15 cellular contexts compared by ENCODE assay signal in genomic region chr9:93456022-93456421, GRCh38. TPM values are rescaled to one million over a fixed set of nuclear protein-coding genes. Genes with fewer than 3 reads are reported as not detected.
DNase-seq lines count a peak whose midpoint lies in the region; ATAC-seq and TF ChIP-seq lines count a peak whose summit lies in the region.
"Had no signal": no experiment of that assay in that cellular context is flagged by ENCODE, and none has a peak within 500 bp of the region (broad histone marks: within the 10 kb centered on the region; RNA-seq: fewer than 3 reads in every experiment).

No MANE protein-coding gene starts in this region.

- H3K4me3 Mint-ChIP-seq in CD14-positive monocyte: no peak overlapping the region
- H3K4me3 Mint-ChIP-seq in activated CD8-positive, alpha-beta T cell treated with anti-CD3 and anti-CD28 coated beads, Interleukin-2, amount 10 ng/mL, durations not matched to agents 7 days and 5 days: no peak overlapping the region
- peak overlapping the region in 8 of 10 donors; percentile 5 to 73 (median 48) for H3K4me3 Mint-ChIP-seq in naive thymus-derived CD4-positive, alpha-beta T cell
- H3K4me3 Mint-ChIP-seq: nephron had no signal

- H3K27ac ChIP-seq in DND-41 (ENCODE audit: low read length): no peak overlapping the region
- H3K27ac ChIP-seq in naive thymus-derived CD4-positive, alpha-beta T cell (ENCODE audit: low read depth, low read length): no peak overlapping the region
- H3K27ac ChIP-seq: HL-60, SK-N-MC had no signal

- peak overlapping the region; percentile 50 to 90 (median 86) for H3K27ac Mint-ChIP-seq in CD14-positive monocyte
- peak overlapping the region; percentile 59 for H3K27ac Mint-ChIP-seq in activated CD8-positive, alpha-beta T cell treated with anti-CD3 and anti-CD28 coated beads, Interleukin-2, amount 10 ng/mL, durations not matched to agents 7 days and 5 days
- H3K27ac Mint-ChIP-seq in naive thymus-derived CD4-positive, alpha-beta T cell: peak overlapping the region in 6 of 9 donors; percentile 17 to 81 (median 36)

- H3K9me3 Mint-ChIP-seq in CD14-positive monocyte: peaks cover 0 to 2% (median 0%) of the 10 kb centered on the region in 7 donors
- H3K9me3 Mint-ChIP-seq in activated CD8-positive, alpha-beta T cell treated with anti-CD3 and anti-CD28 coated beads, Interleukin-2, amount 10 ng/mL, durations not matched to agents 7 days and 5 days (ENCODE audit: insufficient read depth): no peaks in the 10 kb centered on the region
- no peaks in the 10 kb centered on the region for H3K9me3 Mint-ChIP-seq in naive thymus-derived CD4-positive, alpha-beta T cell
- H3K9me3 Mint-ChIP-seq: nephron had no signal

- peaks cover 68% of the 10 kb centered on the region for H3K4me1 Mint-ChIP-seq in CD14-positive monocyte
- peaks cover 62% of the 10 kb centered on the region for H3K4me1 Mint-ChIP-seq in activated CD8-positive, alpha-beta T cell treated with anti-CD3 and anti-CD28 coated beads, Interleukin-2, amount 10 ng/mL, durations not matched to agents 7 days and 5 days (ENCODE audit: low read depth)
- peaks cover 52 to 76% (median 70%) of the 10 kb centered on the region in 7 donors for H3K4me1 Mint-ChIP-seq in naive thymus-derived CD4-positive, alpha-beta T cell

- H3K4me1 ChIP-seq in DND-41 (ENCODE audit: insufficient read depth, low read length) (peaks cover 72% of the 10 kb centered on the region), mucosa of descending colon (ENCODE audit: low read depth) (peaks cover 58% of the 10 kb centered on the region)
- H3K4me1 ChIP-seq in naive thymus-derived CD4-positive, alpha-beta T cell (ENCODE audit: control insufficient read depth in 2 of 2, insufficient read depth in 2 of 2, low read length in 2 of 2): peaks cover 23 to 40% of the 10 kb centered on the region in 2 donors

- peak overlapping the region; percentile 35 for H3K4me2 ChIP-seq in DND-41 (ENCODE audit: insufficient read depth, low read length)

- H3K79me2 ChIP-seq in DND-41 (ENCODE audit: insufficient read depth, low read length): peaks cover 97% of the 10 kb centered on the region

- no peak overlapping the region for H3K4me3 ChIP-seq in DND-41 (ENCODE audit: low read depth in 1 of 2, low read length in 2 of 2)
- no peak overlapping the region for H3K4me3 ChIP-seq in naive thymus-derived CD4-positive, alpha-beta T cell (ENCODE audit: low read length)
- no peak overlapping the region for H3K4me3 ChIP-seq in mucosa of descending colon
- H3K4me3 ChIP-seq: SK-N-MC had no signal

- H3K9ac ChIP-seq in DND-41 (ENCODE audit: low read depth, low read length): no peak overlapping the region

- peaks cover 43% of the 10 kb centered on the region; the same call in 1 of the 2 replicates for H4K20me1 ChIP-seq in DND-41 (ENCODE audit: insufficient read depth, low read length)

- no peaks in the 10 kb centered on the region for H3K27me3 ChIP-seq in DND-41 (ENCODE audit: insufficient read depth, low read length, poor library complexity)
- no peaks in the 10 kb centered on the region for H3K27me3 ChIP-seq in naive thymus-derived CD4-positive, alpha-beta T cell (ENCODE audit: control insufficient read depth in 2 of 2, insufficient read depth in 2 of 2, low read length in 2 of 2)

- H3K27me3 Mint-ChIP-seq in CD14-positive monocyte (ENCODE audit: low read depth in 3 of 3): no peaks in the 10 kb centered on the region
- no peaks in the 10 kb centered on the region for H3K27me3 Mint-ChIP-seq in activated CD8-positive, alpha-beta T cell treated with anti-CD3 and anti-CD28 coated beads, Interleukin-2, amount 10 ng/mL, durations not matched to agents 7 days and 5 days (ENCODE audit: low read depth)
- no peaks in the 10 kb centered on the region for H3K27me3 Mint-ChIP-seq in naive thymus-derived CD4-positive, alpha-beta T cell

- TF ChIP-seq CTCF in CD14-positive monocyte (IDR thresholded peaks at IDR 0.05): no peak
- TF ChIP-seq CTCF in DND-41 (IDR thresholded peaks at IDR 0.05; ENCODE audit: borderline replicate concordance, extremely low read depth, low read length, poor library complexity, severe bottlenecking): no peak
- TF ChIP-seq CTCF in mucosa of descending colon (IDR thresholded peaks at IDR 0.05): no peak

- POLR2A ChIA-PET in activated CD8-positive, alpha-beta T cell treated with anti-CD3 and anti-CD28 coated beads, Interleukin-2, amount 10 ng/mL, durations not matched to agents 7 days and 5 days (lab: Charles Lee): interaction anchor here (0.8 kb wide), 1 partner anchor 110 kb away, joined by 3 read pairs; no protein-coding TSS in a partner anchor
- POLR2A ChIA-PET in naive thymus-derived CD4-positive, alpha-beta T cell (lab: Charles Lee): interaction anchor here (0.7 kb wide), 1 partner anchor 692 kb away, joined by 3 read pairs; no protein-coding TSS in a partner anchor

- no peaks in the 10 kb centered on the region for H3K9me3 ChIP-seq in DND-41 (ENCODE audit: insufficient read depth, low read length, severe bottlenecking)
- H3K9me3 ChIP-seq in naive thymus-derived CD4-positive, alpha-beta T cell (ENCODE audit: control insufficient read depth in 2 of 3, low read length in 3 of 3): no peaks in the 10 kb centered on the region
- H3K9me3 ChIP-seq in mucosa of descending colon: no peaks in the 10 kb centered on the region

- CTCF ChIA-PET in activated CD8-positive, alpha-beta T cell treated with anti-CD3 and anti-CD28 coated beads, Interleukin-2, amount 10 ng/mL, durations not matched to agents 7 days and 5 days (lab: Charles Lee): interaction anchor here (1.5 to 2.0 kb wide), 2 partner anchors 9 to 110 kb away, joined by 6 to 10 read pairs; no protein-coding TSS in a partner anchor
- CTCF ChIA-PET in naive thymus-derived CD4-positive, alpha-beta T cell (lab: Charles Lee): interaction anchor here (0.5 kb wide), 2 partner anchors 404 to 1326 kb away, joined by 3 to 4 read pairs; no protein-coding TSS in a partner anchor

- peaks cover 43% of the 10 kb centered on the region for H3K36me3 ChIP-seq in DND-41 (ENCODE audit: insufficient read depth, low read length)
- peaks cover 0 to 3% (median 0%) of the 10 kb centered on the region in 3 experiments for H3K36me3 ChIP-seq in naive thymus-derived CD4-positive, alpha-beta T cell (ENCODE audit: control insufficient read depth in 2 of 3, insufficient read depth in 3 of 3, low read length in 3 of 3)
- H3K36me3 ChIP-seq in mucosa of descending colon (ENCODE audit: low read depth): no peaks in the 10 kb centered on the region

- no peak for ATAC-seq in DND-41 (ENCODE audit: insufficient read depth, low read depth)
- ATAC-seq in activated CD8-positive, alpha-beta T cell treated with anti-CD3 and anti-CD28 coated beads, Interleukin-2, amount 10 ng/mL, durations not matched to agents 7 days and 5 days: no peak
- no peak for ATAC-seq in naive thymus-derived CD4-positive, alpha-beta T cell
- ATAC-seq in mucosa of descending colon: no peak
- ATAC-seq in GM18502 (IDR thresholded peaks at IDR 0.05; ENCODE audit: poor library complexity, unreplicated experiment): no peak
- ATAC-seq: sciatic nerve had no signal

- intact Hi-C loops in CD14-positive monocyte (cut with micrococcal nuclease): loop anchor here (10.0 kb wide), 2 partner anchors 361 to 491 kb away; partner anchors contain the start of gene CARD19 (in 2 of the 2)
- intact Hi-C loops in naive thymus-derived CD4-positive, alpha-beta T cell (cut with micrococcal nuclease): loop anchor here in 1 of 2 donors (10.0 kb wide), 1 partner anchor 321 kb away; the partner anchor contains the start of gene NINJ1
- intact Hi-C loops in mucosa of descending colon (cut with DNase I, micrococcal nuclease): no loop called here

- H2AFZ ChIP-seq in DND-41 (ENCODE audit: low read depth, low read length): no peak overlapping the region

- H3K36me3 Mint-ChIP-seq in CD14-positive monocyte: peaks cover 15 to 16% of the 10 kb centered on the region in 2 donors
- H3K36me3 Mint-ChIP-seq in activated CD8-positive, alpha-beta T cell treated with anti-CD3 and anti-CD28 coated beads, Interleukin-2, amount 10 ng/mL, durations not matched to agents 7 days and 5 days (ENCODE audit: low read depth): peaks cover 67% of the 10 kb centered on the region
- peaks cover 0 to 26% (median 13%) of the 10 kb centered on the region in 5 donors for H3K36me3 Mint-ChIP-seq in naive thymus-derived CD4-positive, alpha-beta T cell

- DNase-seq in CD14-positive monocyte (ENCODE audit: low spot score): no peak
- no peak for DNase-seq in DND-41
- DNase-seq in activated CD8-positive, alpha-beta T cell treated with anti-CD3 and anti-CD28 coated beads, Interleukin-2, amount 10 ng/mL, durations not matched to agents 7 days and 5 days: no peak
- DNase-seq in naive thymus-derived CD4-positive, alpha-beta T cell: no peak
- DNase-seq in NCI-H1694 treated with DMSO at 0.1 percent for 48 hours (lab: John Stamatoyannopoulos, UW): no peak
- DNase-seq in mucosa of descending colon: no peak
- DNase-seq: kidney glomerular epithelial cell; NCI-H2107; NCI-H82; stimulated activated naive CD4-positive, alpha-beta T cell treated with Interleukin-2 at 50 U/mL for 16 hours had no signal

RNA-seq across cellular contexts. Expression of gene FAM120AOS, which starts 2.6 kb away (rescaled TPM):
- 10 to 100 TPM; 41.6 to 47.7 TPM for polyA plus RNA-seq in CD14-positive monocyte
- total RNA-seq in activated CD8-positive, alpha-beta T cell treated with anti-CD3 and anti-CD28 coated beads, Interleukin-2, amount 10 ng/mL, durations not matched to agents 7 days and 5 days: 10 to 100 TPM; 35.1 to 36.5 TPM
- total RNA-seq in naive thymus-derived CD4-positive, alpha-beta T cell: 10 to 100 TPM; 36.7 to 49.5 (median 42.3) TPM
- polyA plus RNA-seq in naive thymus-derived CD4-positive, alpha-beta T cell: 10 to 100 TPM; 54.8 to 62.1 TPM
- 10 to 100 TPM; 72.0 to 88.4 (median 73.3) TPM for total RNA-seq in mucosa of descending colon

RNA-seq across cellular contexts. Expression of gene FAM120A, which starts 4.5 kb away (rescaled TPM):
- polyA plus RNA-seq in CD14-positive monocyte: 10 to 100 TPM; 10.4 to 12.7 TPM
- 100 to 1,000 TPM; 139 to 141 TPM for total RNA-seq in activated CD8-positive, alpha-beta T cell treated with anti-CD3 and anti-CD28 coated beads, Interleukin-2, amount 10 ng/mL, durations not matched to agents 7 days and 5 days
- total RNA-seq in naive thymus-derived CD4-positive, alpha-beta T cell: 100 to 1,000 TPM in 1 of 5 experiments, 10 to 100 TPM in 4; 62.8 to 136 (median 81.2) TPM
- polyA plus RNA-seq in naive thymus-derived CD4-positive, alpha-beta T cell: 1 to 10 TPM; 9.0 to 9.5 TPM
- 100 to 1,000 TPM; 168 to 215 (median 209) TPM for total RNA-seq in mucosa of descending colon

Comparison
In these comparisons a context has a peak if more than half of its experiments do, and no peak if none do; other contexts are left out.
1. H3K4me3 Mint-ChIP-seq: peak in naive thymus-derived CD4-positive, alpha-beta T cell (8 of 10); none in CD14-positive monocyte (0 of 2) and activated CD8-positive, alpha-beta T cell treated with anti-CD3 and anti-CD28 coated beads, Interleukin-2, amount 10 ng/mL, durations not matched to agents 7 days and 5 days (single experiment).
2. intact Hi-C loops: an anchor here in CD14-positive monocyte (10.0 kb wide); none called in mucosa of descending colon.
3. Peak in every context shown above with its lines, with median percentiles within 50 percentile points of each other: H3K27ac Mint-ChIP-seq.